33 cellular contexts compared by ENCODE assay signal in the genomic region with DNA sequence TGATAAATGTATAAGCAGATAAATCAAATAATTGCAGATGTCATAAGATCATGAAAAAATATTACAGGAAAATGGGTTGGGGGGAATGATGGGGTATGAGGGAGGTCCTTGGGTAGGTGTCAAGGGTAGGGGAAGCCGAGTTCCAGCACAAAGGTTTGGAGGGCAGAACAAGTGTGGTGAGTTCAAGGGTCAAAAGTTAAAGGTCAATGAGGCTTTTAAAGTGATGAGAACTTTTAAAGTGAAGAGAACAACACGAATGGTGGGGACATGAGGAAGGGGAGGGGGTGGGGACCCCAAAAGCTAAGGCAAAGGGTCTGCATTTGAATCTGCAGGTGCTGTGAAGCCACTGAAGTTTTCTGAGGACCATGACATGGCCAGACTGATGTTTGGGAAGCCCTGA.
"Had no signal": no experiment of that assay in that cellular context is flagged by ENCODE, and none has a peak within 500 bp of the region (broad histone marks: within the 10 kb centered on the region; RNA-seq: fewer than 3 reads in every experiment).

No MANE protein-coding gene starts in this region.

- H3K4me1 ChIP-seq: adrenal gland, ascending aorta, body of pancreas, breast epithelium had no signal

- FAIRE-seq: astrocyte had no signal

- H3K4me3 ChIP-seq: adrenal gland, ascending aorta, body of pancreas, breast epithelium, cardiac muscle cell had no signal

- H3K27ac ChIP-seq: adrenal gland, ascending aorta, body of pancreas, brain microvascular endothelial cell, breast epithelium, cardiac muscle cell had no signal

- DNase-seq: activated effector memory CD4-positive, alpha-beta T cell treated with anti-CD3 and anti-CD28 coated beads, Interleukin-2, amount 50 U/mL, for 16 hours; activated effector memory CD4-positive, alpha-beta T cell treated with Interleukin-2 at 50 U/mL for 16 hours; activated gamma-delta T cell; activated gamma-delta T cell treated with Interleukin-2 at 50 U/mL for 16 hours; activated naive CD4-positive, alpha-beta T cell; activated naive CD4-positive, alpha-beta T cell treated with anti-CD3 and anti-CD28 coated beads for 36 hours; activated naive CD4-positive, alpha-beta T cell treated with anti-CD3 and anti-CD28 coated beads, Interleukin-2, amount 10 ng/mL, durations not matched to agents 7 days and 5 days; activated naive CD4-positive, alpha-beta T cell treated with anti-CD3 and anti-CD28 coated beads, Interleukin-2, amount 50 U/mL, for 16 hours; activated naive CD4-positive, alpha-beta T cell treated with Interleukin-2 at 50 U/mL for 16 hours; activated naive CD8-positive, alpha-beta T cell treated with anti-CD3 and anti-CD28 coated beads for 36 hours; activated naive CD8-positive, alpha-beta T cell treated with anti-CD3 and anti-CD28 coated beads, Interleukin-2, amount 10 ng/mL, durations not matched to agents 7 days and 5 days; activated naive CD8-positive, alpha-beta T cell treated with anti-CD3 and anti-CD28 coated beads, Interleukin-2, amount 50 U/mL, for 24 hours; activated T-cell treated with anti-CD3 and anti-CD28 coated beads, Interleukin-2, amount 50 U/mL, for 1 hour; activated T-cell treated with anti-CD3 and anti-CD28 coated beads, Interleukin-2, amount 50 U/mL, for 24 hours; activated T-cell treated with anti-CD3 and anti-CD28 coated beads, Interleukin-2, amount 50 U/mL, for 4 hours; activated T-cell treated with anti-CD3 and anti-CD28 coated beads, Interleukin-2, amount 50 U/mL, for 48 hours; activated T-cell treated with anti-CD3 and anti-CD28 coated beads, Interleukin-2, amount 50 U/mL, for 72 hours; adrenal gland; amniotic stem cell; amygdala; anterior cingulate cortex; aorta; body of pancreas; brain microvascular endothelial cell; caudate nucleus; central memory CD4-positive, alpha-beta T cell; cerebellar nuclear complex had no signal

- H3K27me3 ChIP-seq: adrenal gland, ascending aorta, body of pancreas, brain microvascular endothelial cell, breast epithelium, cardiac muscle cell had no signal

- H3K9me3 ChIP-seq: adrenal gland, ascending aorta, body of pancreas, breast epithelium had no signal

- ATAC-seq: activated naive CD4-positive, alpha-beta T cell treated with anti-CD3 and anti-CD28 coated beads, Interleukin-2, amount 50 U/mL, for 72 hours; activated naive CD8-positive, alpha-beta T cell treated with anti-CD3 and anti-CD28 coated beads, Interleukin-2, amount 50 U/mL, for 24 hours; activated T-cell treated with anti-CD3 and anti-CD28 coated beads, Interleukin-2, amount 50 U/mL, for 4 hours; activated T-cell treated with anti-CD3 and anti-CD28 coated beads, Interleukin-2, amount 50 U/mL, for 72 hours; activated T-helper 17 cell treated with anti-CD3 and anti-CD28 coated beads, Interleukin-2, amount 50 U/mL, for 72 hours; body of pancreas had no signal

- H3K36me3 ChIP-seq: adrenal gland, ascending aorta, brain microvascular endothelial cell, breast epithelium, cardiac muscle cell had no signal
